Comparison of ENCODE assay signal across 9 cellular contexts in genomic region chr5:127088226-127088625, GRCh38. TPM values are rescaled to one million over a fixed set of nuclear protein-coding genes. Genes with fewer than 3 reads are reported as not detected.
A peak's percentile ranks its signal among the peaks of the same experiment; 100 is the strongest.
DNase-seq lines count a peak whose midpoint lies in the region; ATAC-seq and TF ChIP-seq lines count a peak whose summit lies in the region.
"Had no signal": no experiment of that assay in that cellular context is flagged by ENCODE, and none has a peak within 500 bp of the region (broad histone marks: within the 10 kb centered on the region; RNA-seq: fewer than 3 reads in every experiment).

No MANE protein-coding gene starts in this region.

- no peak overlapping the region for H3K23ac ChIP-seq in trophoblast cell (ENCODE audit: low read length)

- no peak overlapping the region for H3K27ac ChIP-seq in trophoblast cell (ENCODE audit: low read depth, low read length)
- H3K27ac ChIP-seq in Karpas-422 (ENCODE audit: low read length), result no peak overlapping the region
- H3K27ac ChIP-seq: neutrophil had no signal

- peak; percentile 93 for DNase-seq in GM03348 (ENCODE audit: low spot score)
- DNase-seq in NB4 (ENCODE audit: low read depth), result peak; percentile 39
- DNase-seq in dedifferentiated amniotic fluid mesenchymal stem cell (ENCODE audit: extremely low spot score), result peak; percentile 89
- peak; percentile 88 to 95 for DNase-seq in trophoblast cell
- DNase-seq in Karpas-422, result no peak
- no peak for DNase-seq in OCI-M2 (lab: John Stamatoyannopoulos, UW; ENCODE audit: unreplicated experiment)
- no peak for DNase-seq in BE2C

- H2AK5ac ChIP-seq in trophoblast cell (ENCODE audit: low read length), result no peak overlapping the region

- H3K4me3 ChIP-seq in NB4 (ENCODE audit: low read depth, low read length) (no peak overlapping the region), trophoblast cell (ENCODE audit: low read depth, low read length) (no peak overlapping the region), Karpas-422 (ENCODE audit: low read length) (no peak overlapping the region), BE2C (ENCODE audit: low read depth, low read length) (no peak overlapping the region)

- TF ChIP-seq POLR2A in NB4 (IDR thresholded peaks at IDR 0.05; ENCODE audit: extremely low read depth, insufficient read length), result no peak

- no peak overlapping the region for H2BK5ac ChIP-seq in trophoblast cell (ENCODE audit: low read depth, low read length, poor library complexity)

- no peaks in the 10 kb centered on the region for H4K20me1 ChIP-seq in Karpas-422 (ENCODE audit: insufficient read depth, low read depth, low read length)

- no peak for ATAC-seq in HG02840 (IDR thresholded peaks at IDR 0.05; ENCODE audit: low FRiP score, unreplicated experiment)

- H3K9me3 ChIP-seq in trophoblast cell (ENCODE audit: insufficient read depth, low read depth, low read length) (peaks cover 1% of the 10 kb centered on the region), Karpas-422 (ENCODE audit: low read length) (no peaks in the 10 kb centered on the region), BE2C (no peaks in the 10 kb centered on the region)
- H3K9me3 ChIP-seq: neutrophil had no signal

- H2BK12ac ChIP-seq in trophoblast cell (ENCODE audit: low read length), result no peak overlapping the region

- peaks cover 0 to 3% of the 10 kb centered on the region in 2 experiments for H3K4me1 ChIP-seq in trophoblast cell (ENCODE audit: control insufficient read depth in 1 of 2, insufficient read depth in 2 of 2, low read length in 2 of 2)
- H3K4me1 ChIP-seq in Karpas-422 (ENCODE audit: low read length), result no peaks in the 10 kb centered on the region
- no peaks in the 10 kb centered on the region for H3K4me1 ChIP-seq in BE2C

- H3K4ac ChIP-seq in trophoblast cell (ENCODE audit: low read depth, low read length), result no peak overlapping the region

- no peak overlapping the region for H4K91ac ChIP-seq in trophoblast cell (ENCODE audit: low read depth, low read length)

- H4K8ac ChIP-seq in trophoblast cell (ENCODE audit: low read depth, low read length), result no peak overlapping the region

- H3K27me3 ChIP-seq in trophoblast cell (ENCODE audit: insufficient read depth, low read length) (no peaks in the 10 kb centered on the region), Karpas-422 (ENCODE audit: low read length) (no peaks in the 10 kb centered on the region), BE2C (no peaks in the 10 kb centered on the region)

- H3K18ac ChIP-seq in trophoblast cell (ENCODE audit: low read length), result no peak overlapping the region

- H3K9ac ChIP-seq in trophoblast cell (ENCODE audit: low read length), result no peak overlapping the region
- H3K9ac ChIP-seq in Karpas-422 (ENCODE audit: low read length), result no peak overlapping the region

- H3K4me2 ChIP-seq in trophoblast cell (ENCODE audit: low read length) (no peak overlapping the region), Karpas-422 (ENCODE audit: low read depth, low read length, poor library complexity, severe bottlenecking) (no peak overlapping the region)

- WGBS in trophoblast cell (ENCODE audit: extremely low coverage, insufficient coverage, insufficient read length), result no CpG with 5 or more reads among the region's 1 CpG

- TF ChIP-seq CTCF in NB4 (IDR thresholded peaks at IDR 0.05; ENCODE audit: low read depth, low read length) (no peak), BE2C (IDR thresholded peaks at IDR 0.05; ENCODE audit: low read depth, low read length) (no peak)

- H2BK120ac ChIP-seq in trophoblast cell (ENCODE audit: insufficient read depth, low read length, poor library complexity), result no peak overlapping the region

- no peak overlapping the region for H4K12ac ChIP-seq in trophoblast cell (ENCODE audit: low read depth, low read length)

- H3K9me2 ChIP-seq in Karpas-422 (replicated peaks; ENCODE audit: insufficient read depth, low read length), result no peaks in the 10 kb centered on the region

- H2AFZ ChIP-seq in trophoblast cell (ENCODE audit: insufficient read depth, low read length, poor library complexity) (no peak overlapping the region), Karpas-422 (ENCODE audit: low read length) (no peak overlapping the region)

- no peak overlapping the region for H3K14ac ChIP-seq in trophoblast cell (ENCODE audit: low read length)

- H3K36me3 ChIP-seq in trophoblast cell (ENCODE audit: control insufficient read depth in 1 of 2, insufficient read depth in 2 of 2, low read length in 2 of 2), result no peaks in the 10 kb centered on the region
- no peaks in the 10 kb centered on the region for H3K36me3 ChIP-seq in Karpas-422 (ENCODE audit: insufficient read depth, low read length)
- no peaks in the 10 kb centered on the region for H3K36me3 ChIP-seq in BE2C
- H3K36me3 ChIP-seq: neutrophil had no signal

- no peaks in the 10 kb centered on the region for H3K79me1 ChIP-seq in trophoblast cell (ENCODE audit: low read length)

- H3K79me2 ChIP-seq in trophoblast cell (ENCODE audit: control insufficient read depth, insufficient read depth, low read length, poor library complexity) (no peaks in the 10 kb centered on the region), Karpas-422 (ENCODE audit: low read length) (no peaks in the 10 kb centered on the region)

RNA-seq across cellular contexts. Expression of gene C5orf63, which starts 14.9 kb away (rescaled TPM):
- polyA plus RNA-seq in trophoblast cell (2013), result 0.08 TPM in 1 of 2 replicates, not detected in the other
- 14.3 and 24.2 TPM in 2 replicates for total RNA-seq in Karpas-422 (2014; rRNA removed; shearing (Covaris generic); ENCODE audit: low replicate concordance)
- 17.0 TPM for polyA plus RNA-seq in BE2C (2012; ENCODE audit: insufficient read depth, insufficient read length, low read depth)

RNA-seq across cellular contexts. Expression of gene MARCHF3, which starts 57.9 kb away (rescaled TPM):
- 0.57 and 0.67 TPM in 2 replicates for polyA plus RNA-seq in trophoblast cell (2013)
- total RNA-seq in Karpas-422 (2014; rRNA removed; shearing (Covaris generic); ENCODE audit: low replicate concordance), result 0.56 and 9.9 TPM in 2 replicates
- polyA plus RNA-seq in BE2C (2012; ENCODE audit: insufficient read depth, insufficient read length, low read depth), result 4.4 TPM

Comparison
In these comparisons a context has a peak if more than half of its experiments do, and no peak if none do; other contexts are left out.
1. DNase-seq: peak in GM03348 (single experiment), NB4 (single experiment), dedifferentiated amniotic fluid mesenchymal stem cell (single experiment) and trophoblast cell (2 of 2); none in Karpas-422 (single experiment), OCI-M2 (single experiment) and BE2C (single experiment).